ENCODE assay signal across 7 cellular contexts in genomic region chr6:41470341-41471063, GRCh38.
A peak's percentile ranks its signal among the peaks of the same experiment; 100 is the strongest.
DNase-seq lines count a peak whose midpoint lies in the region; ATAC-seq and TF ChIP-seq lines count a peak whose summit lies in the region.

No MANE protein-coding gene starts in this region.

- H3K9ac ChIP-seq in HUES48 (ENCODE audit: low read depth, low read length), result no peak overlapping the region

- peaks cover 93% of the 10 kb centered on the region for H3K27me3 ChIP-seq in HUES48 (ENCODE audit: control insufficient read depth, insufficient read depth, low read length)

- ATAC-seq in activated naive CD4-positive, alpha-beta T cell treated with anti-CD3 and anti-CD28 coated beads, Interleukin-2, amount 50 U/mL, for 72 hours, result peak; percentile 41 to 49
- ATAC-seq in HG03025 (IDR thresholded peaks at IDR 0.05; ENCODE audit: low FRiP score, unreplicated experiment), result no peak

- no peak overlapping the region for H3K27ac ChIP-seq in HUES48 (ENCODE audit: low read depth, low read length)

- peak in 1 of 2 donors; percentile 23 for DNase-seq in activated naive CD4-positive, alpha-beta T cell treated with anti-CD3 and anti-CD28 coated beads, Interleukin-2, amount 50 U/mL, for 72 hours (ENCODE audit: low spot score in 2 of 2)
- DNase-seq in stimulated activated CD8-positive, alpha-beta memory T cell treated with anti-CD3 and anti-CD28 coated beads, Interleukin-4, amount 100 ng/mL, for 48 hours, result peak; percentile 47
- DNase-seq in NK-92 (lab: John Stamatoyannopoulos, UW; ENCODE audit: unreplicated experiment), result no peak
- DNase-seq in erythroblast (lab: John Stamatoyannopoulos, UW), result no peak

- H3K36me3 ChIP-seq in HUES48 (ENCODE audit: control insufficient read depth, insufficient read depth, low read length), result no peaks in the 10 kb centered on the region

- peaks cover 33% of the 10 kb centered on the region for H3K4me1 ChIP-seq in HUES48 (ENCODE audit: control insufficient read depth, insufficient read depth, low read length)

- no peaks in the 10 kb centered on the region for H3K36me3 Mint-ChIP-seq in activated naive CD4-positive, alpha-beta T cell treated with anti-CD3 and anti-CD28 coated beads, Interleukin-2, amount 50 U/mL, for 72 hours

- peak overlapping the region; percentile 55 for H3K4me3 ChIP-seq in HUES48 (ENCODE audit: low read depth, low read length)
- peak overlapping the region; percentile 14 for H3K4me3 ChIP-seq in iPS-11a (ENCODE audit: low read depth, low read length)

- TF ChIP-seq POLR2A in erythroblast (IDR thresholded peaks at IDR 0.05; ENCODE audit: low read length), result no peak

- peak overlapping the region in 1 of 2 donors; percentile 32 for H3K27ac Mint-ChIP-seq in activated naive CD4-positive, alpha-beta T cell treated with anti-CD3 and anti-CD28 coated beads, Interleukin-2, amount 50 U/mL, for 72 hours

- H3K9me3 ChIP-seq in HUES48 (ENCODE audit: control insufficient read depth, insufficient read depth, low read length), result no peaks in the 10 kb centered on the region

- no peaks in the 10 kb centered on the region for H3K9me3 Mint-ChIP-seq in activated naive CD4-positive, alpha-beta T cell treated with anti-CD3 and anti-CD28 coated beads, Interleukin-2, amount 50 U/mL, for 72 hours
